1 cellular context compared by ENCODE assay signal in the genomic region with DNA sequence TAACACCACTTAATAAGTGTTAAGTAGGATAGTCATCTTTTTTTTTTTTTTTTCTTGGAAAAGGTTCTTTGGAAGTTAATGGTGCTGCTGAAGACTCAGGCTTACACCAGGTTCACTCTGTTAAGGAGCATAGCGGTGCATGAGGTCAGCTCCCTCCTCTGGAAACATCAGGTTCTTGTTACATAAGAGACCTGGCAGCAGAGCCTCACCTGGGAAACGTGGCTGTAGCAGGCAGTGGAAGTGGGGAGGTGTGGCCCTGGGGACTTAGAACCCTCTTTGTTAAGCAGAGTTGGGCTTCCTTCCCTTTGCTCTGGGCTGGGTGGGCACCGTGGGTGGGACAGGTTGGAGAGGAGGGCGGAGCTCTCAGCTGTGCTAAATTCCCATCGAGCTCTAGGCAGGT.
TF ChIP-seq lines count a peak whose summit lies in the region.

No MANE protein-coding gene starts in this region.

TF ChIP-seq in GM23338, 12 proteins besides CTCF, POLR2A, EP300 and RAD21 (continued from another document):
- TF ChIP-seq, protein P1, sequence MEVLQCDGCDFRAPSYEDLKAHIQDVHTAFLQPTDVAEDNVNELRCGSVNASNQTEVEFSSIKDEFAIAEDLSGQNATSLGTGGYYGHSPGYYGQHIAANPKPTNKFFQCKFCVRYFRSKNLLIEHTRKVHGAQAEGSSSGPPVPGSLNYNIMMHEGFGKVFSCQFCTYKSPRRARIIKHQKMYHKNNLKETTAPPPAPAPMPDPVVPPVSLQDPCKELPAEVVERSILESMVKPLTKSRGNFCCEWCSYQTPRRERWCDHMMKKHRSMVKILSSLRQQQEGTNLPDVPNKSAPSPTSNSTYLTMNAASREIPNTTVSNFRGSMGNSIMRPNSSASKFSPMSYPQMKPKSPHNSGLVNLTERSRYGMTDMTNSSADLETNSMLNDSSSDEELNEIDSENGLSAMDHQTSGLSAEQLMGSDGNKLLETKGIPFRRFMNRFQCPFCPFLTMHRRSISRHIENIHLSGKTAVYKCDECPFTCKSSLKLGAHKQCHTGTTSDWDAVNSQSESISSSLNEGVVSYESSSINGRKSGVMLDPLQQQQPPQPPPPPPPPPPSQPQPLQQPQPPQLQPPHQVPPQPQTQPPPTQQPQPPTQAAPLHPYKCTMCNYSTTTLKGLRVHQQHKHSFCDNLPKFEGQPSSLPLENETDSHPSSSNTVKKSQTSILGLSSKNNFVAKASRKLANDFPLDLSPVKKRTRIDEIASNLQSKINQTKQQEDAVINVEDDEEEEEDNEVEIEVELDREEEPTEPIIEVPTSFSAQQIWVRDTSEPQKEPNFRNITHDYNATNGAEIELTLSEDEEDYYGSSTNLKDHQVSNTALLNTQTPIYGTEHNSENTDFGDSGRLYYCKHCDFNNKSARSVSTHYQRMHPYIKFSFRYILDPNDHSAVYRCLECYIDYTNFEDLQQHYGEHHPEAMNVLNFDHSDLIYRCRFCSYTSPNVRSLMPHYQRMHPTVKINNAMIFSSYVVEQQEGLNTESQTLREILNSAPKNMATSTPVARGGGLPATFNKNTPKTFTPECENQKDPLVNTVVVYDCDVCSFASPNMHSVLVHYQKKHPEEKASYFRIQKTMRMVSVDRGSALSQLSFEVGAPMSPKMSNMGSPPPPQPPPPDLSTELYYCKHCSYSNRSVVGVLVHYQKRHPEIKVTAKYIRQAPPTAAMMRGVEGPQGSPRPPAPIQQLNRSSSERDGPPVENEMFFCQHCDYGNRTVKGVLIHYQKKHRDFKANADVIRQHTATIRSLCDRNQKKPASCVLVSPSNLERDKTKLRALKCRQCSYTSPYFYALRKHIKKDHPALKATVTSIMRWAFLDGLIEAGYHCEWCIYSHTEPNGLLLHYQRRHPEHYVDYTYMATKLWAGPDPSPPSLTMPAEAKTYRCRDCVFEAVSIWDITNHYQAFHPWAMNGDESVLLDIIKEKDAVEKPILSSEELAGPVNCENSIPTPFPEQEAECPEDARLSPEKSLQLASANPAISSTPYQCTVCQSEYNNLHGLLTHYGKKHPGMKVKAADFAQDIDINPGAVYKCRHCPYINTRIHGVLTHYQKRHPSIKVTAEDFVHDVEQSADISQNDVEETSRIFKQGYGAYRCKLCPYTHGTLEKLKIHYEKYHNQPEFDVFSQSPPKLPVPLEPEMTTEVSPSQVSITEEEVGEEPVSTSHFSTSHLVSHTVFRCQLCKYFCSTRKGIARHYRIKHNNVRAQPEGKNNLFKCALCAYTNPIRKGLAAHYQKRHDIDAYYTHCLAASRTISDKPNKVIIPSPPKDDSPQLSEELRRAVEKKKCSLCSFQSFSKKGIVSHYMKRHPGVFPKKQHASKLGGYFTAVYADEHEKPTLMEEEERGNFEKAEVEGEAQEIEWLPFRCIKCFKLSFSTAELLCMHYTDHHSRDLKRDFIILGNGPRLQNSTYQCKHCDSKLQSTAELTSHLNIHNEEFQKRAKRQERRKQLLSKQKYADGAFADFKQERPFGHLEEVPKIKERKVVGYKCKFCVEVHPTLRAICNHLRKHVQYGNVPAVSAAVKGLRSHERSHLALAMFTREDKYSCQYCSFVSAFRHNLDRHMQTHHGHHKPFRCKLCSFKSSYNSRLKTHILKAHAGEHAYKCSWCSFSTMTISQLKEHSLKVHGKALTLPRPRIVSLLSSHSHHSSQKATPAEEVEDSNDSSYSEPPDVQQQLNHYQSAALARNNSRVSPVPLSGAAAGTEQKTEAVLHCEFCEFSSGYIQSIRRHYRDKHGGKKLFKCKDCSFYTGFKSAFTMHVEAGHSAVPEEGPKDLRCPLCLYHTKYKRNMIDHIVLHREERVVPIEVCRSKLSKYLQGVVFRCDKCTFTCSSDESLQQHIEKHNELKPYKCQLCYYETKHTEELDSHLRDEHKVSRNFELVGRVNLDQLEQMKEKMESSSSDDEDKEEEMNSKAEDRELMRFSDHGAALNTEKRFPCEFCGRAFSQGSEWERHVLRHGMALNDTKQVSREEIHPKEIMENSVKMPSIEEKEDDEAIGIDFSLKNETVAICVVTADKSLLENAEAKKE (CRISPR knock-in tag; IDR thresholded peaks at IDR 0.05): no peak
- TF ChIP-seq STAT1 (IDR thresholded peaks at IDR 0.05; ENCODE audit: unreplicated experiment) (no peak), CREB1 (CRISPR knock-in tag; IDR thresholded peaks at IDR 0.05; ENCODE audit: low read depth) (no peak), NANOG (IDR thresholded peaks at IDR 0.05; ENCODE audit: borderline replicate concordance) (no peak), EZH2phosphoT487 (IDR thresholded peaks at IDR 0.05; ENCODE audit: unreplicated experiment) (no peak), ZNF114 (CRISPR knock-in tag; IDR thresholded peaks at IDR 0.05) (no peak), ZNF331 (CRISPR knock-in tag; IDR thresholded peaks at IDR 0.05; ENCODE audit: low read depth) (no peak)
- TF ChIP-seq, protein P2, sequence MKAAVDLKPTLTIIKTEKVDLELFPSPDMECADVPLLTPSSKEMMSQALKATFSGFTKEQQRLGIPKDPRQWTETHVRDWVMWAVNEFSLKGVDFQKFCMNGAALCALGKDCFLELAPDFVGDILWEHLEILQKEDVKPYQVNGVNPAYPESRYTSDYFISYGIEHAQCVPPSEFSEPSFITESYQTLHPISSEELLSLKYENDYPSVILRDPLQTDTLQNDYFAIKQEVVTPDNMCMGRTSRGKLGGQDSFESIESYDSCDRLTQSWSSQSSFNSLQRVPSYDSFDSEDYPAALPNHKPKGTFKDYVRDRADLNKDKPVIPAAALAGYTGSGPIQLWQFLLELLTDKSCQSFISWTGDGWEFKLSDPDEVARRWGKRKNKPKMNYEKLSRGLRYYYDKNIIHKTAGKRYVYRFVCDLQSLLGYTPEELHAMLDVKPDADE (IDR thresholded peaks at IDR 0.05): no peak
TF ChIP-seq in GM23338: peak in this region for 0.
